Comparison of ENCODE assay signal across 9 cellular contexts in the genomic region with DNA sequence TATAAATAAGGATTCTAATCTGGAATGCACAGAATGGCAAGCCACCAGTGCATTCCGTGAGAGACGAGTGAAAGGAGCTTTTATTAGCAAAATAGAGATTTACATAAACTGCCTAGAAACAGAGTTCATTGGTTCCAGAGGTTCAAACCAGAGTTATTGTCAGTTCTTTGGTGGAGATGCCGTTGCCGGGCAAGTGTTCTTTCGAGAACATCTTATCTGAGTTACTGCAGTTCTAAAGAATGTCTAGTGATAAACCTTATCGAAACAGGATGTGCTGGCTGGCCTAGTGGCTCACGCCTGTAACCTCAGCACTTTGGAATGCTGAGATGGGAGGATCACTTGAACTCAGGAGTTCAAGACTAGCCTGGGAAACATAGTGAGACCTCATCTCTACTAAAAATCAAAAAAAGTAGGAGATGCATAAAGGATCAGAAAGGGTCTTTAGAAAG. TPM values are rescaled to one million over a fixed set of nuclear protein-coding genes. Genes with fewer than 3 reads are reported as not detected.
DNase-seq lines count a peak whose midpoint lies in the region; ATAC-seq, FAIRE-seq and TF ChIP-seq lines count a peak whose summit lies in the region.
"Had no signal": no experiment of that assay in that cellular context is flagged by ENCODE, and none has a peak within 500 bp of the region (broad histone marks: within the 10 kb centered on the region; RNA-seq: fewer than 3 reads in every experiment).

No MANE protein-coding gene starts in this region.

- peaks cover 0 to 6% (median 0%) of the 10 kb centered on the region in 3 donors for H3K4me1 ChIP-seq in gastroesophageal sphincter

- H3K4me3 ChIP-seq in gastroesophageal sphincter: peak overlapping the region in 1 of 2 donors; percentile 11

- peak; percentile 67 for FAIRE-seq in TTC549 (lab: Jason Lieb, UNC)

- H3K36me3 ChIP-seq in gastroesophageal sphincter: no peaks in the 10 kb centered on the region

- peak overlapping the region in 1 of 4 donors; percentile 8 for H3K27ac ChIP-seq in gastroesophageal sphincter

- peaks cover 8% of the 10 kb centered on the region for H3K27me3 Mint-ChIP-seq in stimulated activated naive CD8-positive, alpha-beta T cell treated with anti-CD3 and anti-CD28 coated beads, Interleukin-15, amount 100 ng/mL, for 72 hours

- no peak overlapping the region for H3K27ac Mint-ChIP-seq in stimulated activated naive CD8-positive, alpha-beta T cell treated with anti-CD3 and anti-CD28 coated beads, Interleukin-15, amount 100 ng/mL, for 72 hours

- 3 to 20% methylated on average over 7 of the region's 7 CpGs for WGBS in gastroesophageal sphincter (ENCODE audit: low coverage in 1 of 2), 2 donors

- peak; percentile 96 for DNase-seq in Daoy (ENCODE audit: low read depth)
- DNase-seq in omental fat pad (ENCODE audit: low spot score): no peak
- no peak for DNase-seq in GF-D8 (lab: John Stamatoyannopoulos, UW)
- no peak for DNase-seq in stimulated activated naive CD8-positive, alpha-beta T cell treated with anti-CD3 and anti-CD28 coated beads, Interleukin-15, amount 100 ng/mL, for 72 hours

- TF ChIP-seq EP300 in gastroesophageal sphincter (IDR thresholded peaks at IDR 0.05): no peak

- no peak overlapping the region for H3K4me3 Mint-ChIP-seq in stimulated activated naive CD8-positive, alpha-beta T cell treated with anti-CD3 and anti-CD28 coated beads, Interleukin-15, amount 100 ng/mL, for 72 hours

- no peaks in the 10 kb centered on the region for H3K4me1 Mint-ChIP-seq in stimulated activated naive CD8-positive, alpha-beta T cell treated with anti-CD3 and anti-CD28 coated beads, Interleukin-15, amount 100 ng/mL, for 72 hours

- no peaks in the 10 kb centered on the region for H3K9me3 ChIP-seq in gastroesophageal sphincter

- no peak for TF ChIP-seq POLR2A in gastroesophageal sphincter (IDR thresholded peaks at IDR 0.05)

- no peaks in the 10 kb centered on the region for H3K9me3 Mint-ChIP-seq in stimulated activated naive CD8-positive, alpha-beta T cell treated with anti-CD3 and anti-CD28 coated beads, Interleukin-15, amount 100 ng/mL, for 72 hours

- H3K27me3 ChIP-seq in gastroesophageal sphincter: no peaks in the 10 kb centered on the region

- peak; percentile 76 for ATAC-seq in HG02884 (IDR thresholded peaks at IDR 0.05; ENCODE audit: unreplicated experiment)
- peak; percentile 91 for ATAC-seq in gastroesophageal sphincter
- ATAC-seq in omental fat pad (ENCODE audit: low FRiP score): peak; percentile 96
- no peak for ATAC-seq in stimulated activated naive CD8-positive, alpha-beta T cell treated with anti-CD3 and anti-CD28 coated beads, Interleukin-15, amount 100 ng/mL, for 72 hours
- no peak for ATAC-seq in HG02571 (IDR thresholded peaks at IDR 0.05; ENCODE audit: unreplicated experiment)
- ATAC-seq: Panc1 had no signal

- no peak for TF ChIP-seq CTCF in gastroesophageal sphincter (IDR thresholded peaks at IDR 0.05)
- no peak for TF ChIP-seq CTCF in omental fat pad (IDR thresholded peaks at IDR 0.05)

RNA-seq across cellular contexts. Expression of a gene that starts 19.8 kb away (rescaled TPM):
- 18.9 and 19.2 TPM in 2 replicates for total RNA-seq in Daoy (2014; rRNA removed; shearing (Covaris generic))
- total RNA-seq in gastroesophageal sphincter (10 to 100 TPM; 39.5 to 49.7 (median 48.6) TPM), omental fat pad (10 to 100 TPM; 25.9 to 38.3 (median 30.7) TPM)

RNA-seq across cellular contexts. Expression of a gene that starts 27.1 kb away (rescaled TPM):
- 2,479 and 2,594 TPM in 2 replicates for total RNA-seq in Daoy (2014; rRNA removed; shearing (Covaris generic))
- 1,000 to 10,000 TPM; 1,169 to 2,433 (median 2,010) TPM for total RNA-seq in gastroesophageal sphincter
- total RNA-seq in omental fat pad: 1,000 to 10,000 TPM; 1,480 to 1,916 (median 1,561) TPM

Comparison
In these comparisons a context has a peak if more than half of its experiments do, and no peak if none do; other contexts are left out.
1. ATAC-seq: peak in HG02884 (single experiment), gastroesophageal sphincter (single experiment) and omental fat pad (single experiment); none in stimulated activated naive CD8-positive, alpha-beta T cell treated with anti-CD3 and anti-CD28 coated beads, Interleukin-15, amount 100 ng/mL, for 72 hours (single experiment) and HG02571 (single experiment).